In the genomic region with DNA sequence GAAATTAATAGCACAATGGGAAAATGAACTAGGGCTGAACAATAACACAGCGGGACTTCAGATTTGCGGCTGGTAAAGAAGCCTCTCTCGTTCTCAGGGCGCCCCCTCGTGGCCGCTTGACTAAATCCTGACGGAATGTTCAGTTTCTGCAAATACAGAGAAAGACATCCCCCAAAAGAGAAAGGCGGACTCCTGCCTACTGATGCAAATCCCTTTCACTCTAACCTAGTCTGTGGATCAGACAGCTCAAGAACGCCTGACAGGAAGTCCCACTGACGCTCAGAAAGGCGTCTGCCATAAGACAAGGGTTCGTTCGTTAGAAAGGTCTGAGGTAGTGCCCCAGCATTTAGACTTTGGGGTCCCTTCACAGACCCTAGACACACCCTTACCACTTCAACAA, we compare ENCODE assay signal across 1 cellular context.
TF ChIP-seq lines count a peak whose summit lies in the region.

No MANE protein-coding gene starts in this region.

TF ChIP-seq in GM23338, 12 proteins besides CTCF, POLR2A, EP300 and RAD21 (continued from another document):
- TF ChIP-seq, protein P1, sequence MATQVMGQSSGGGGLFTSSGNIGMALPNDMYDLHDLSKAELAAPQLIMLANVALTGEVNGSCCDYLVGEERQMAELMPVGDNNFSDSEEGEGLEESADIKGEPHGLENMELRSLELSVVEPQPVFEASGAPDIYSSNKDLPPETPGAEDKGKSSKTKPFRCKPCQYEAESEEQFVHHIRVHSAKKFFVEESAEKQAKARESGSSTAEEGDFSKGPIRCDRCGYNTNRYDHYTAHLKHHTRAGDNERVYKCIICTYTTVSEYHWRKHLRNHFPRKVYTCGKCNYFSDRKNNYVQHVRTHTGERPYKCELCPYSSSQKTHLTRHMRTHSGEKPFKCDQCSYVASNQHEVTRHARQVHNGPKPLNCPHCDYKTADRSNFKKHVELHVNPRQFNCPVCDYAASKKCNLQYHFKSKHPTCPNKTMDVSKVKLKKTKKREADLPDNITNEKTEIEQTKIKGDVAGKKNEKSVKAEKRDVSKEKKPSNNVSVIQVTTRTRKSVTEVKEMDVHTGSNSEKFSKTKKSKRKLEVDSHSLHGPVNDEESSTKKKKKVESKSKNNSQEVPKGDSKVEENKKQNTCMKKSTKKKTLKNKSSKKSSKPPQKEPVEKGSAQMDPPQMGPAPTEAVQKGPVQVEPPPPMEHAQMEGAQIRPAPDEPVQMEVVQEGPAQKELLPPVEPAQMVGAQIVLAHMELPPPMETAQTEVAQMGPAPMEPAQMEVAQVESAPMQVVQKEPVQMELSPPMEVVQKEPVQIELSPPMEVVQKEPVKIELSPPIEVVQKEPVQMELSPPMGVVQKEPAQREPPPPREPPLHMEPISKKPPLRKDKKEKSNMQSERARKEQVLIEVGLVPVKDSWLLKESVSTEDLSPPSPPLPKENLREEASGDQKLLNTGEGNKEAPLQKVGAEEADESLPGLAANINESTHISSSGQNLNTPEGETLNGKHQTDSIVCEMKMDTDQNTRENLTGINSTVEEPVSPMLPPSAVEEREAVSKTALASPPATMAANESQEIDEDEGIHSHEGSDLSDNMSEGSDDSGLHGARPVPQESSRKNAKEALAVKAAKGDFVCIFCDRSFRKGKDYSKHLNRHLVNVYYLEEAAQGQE (IDR thresholded peaks at IDR 0.05; ENCODE audit: unreplicated experiment), result no peak
- TF ChIP-seq EZH2phosphoT487 (IDR thresholded peaks at IDR 0.05; ENCODE audit: unreplicated experiment) (no peak), ZNF114 (CRISPR knock-in tag; IDR thresholded peaks at IDR 0.05) (no peak)
